8 cellular contexts compared by ENCODE assay signal in the genomic region with DNA sequence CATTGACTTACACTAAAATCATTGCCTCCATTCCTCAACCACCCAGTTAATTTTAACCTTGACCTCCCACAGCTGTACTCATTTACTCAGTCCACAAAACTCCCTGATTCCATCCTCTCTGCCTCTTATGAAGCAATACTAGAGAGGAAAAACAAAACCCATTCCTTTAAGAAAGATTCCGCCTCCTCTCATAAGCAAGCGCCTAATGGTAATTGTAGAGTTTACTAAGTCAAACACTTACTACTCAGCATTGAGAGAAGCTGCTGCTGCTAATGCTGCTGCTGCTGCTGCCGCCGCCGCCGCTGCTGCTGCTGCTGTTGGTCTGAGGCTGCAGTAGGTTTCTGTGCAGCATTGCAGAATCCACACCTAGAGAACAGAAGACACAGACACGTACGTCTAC. TPM values are rescaled to one million over a fixed set of nuclear protein-coding genes. Genes with fewer than 3 reads are reported as not detected.
A peak's percentile ranks its signal among the peaks of the same experiment; 100 is the strongest.
DNase-seq lines count a peak whose midpoint lies in the region; ATAC-seq and TF ChIP-seq lines count a peak whose summit lies in the region.

No MANE protein-coding gene starts in this region.

- POLR2A ChIA-PET in RWPE1 (lab: Yijun Ruan, JAX; ENCODE audit: low non-redundant PET), result no interaction called here

- CTCF ChIA-PET in RWPE1 (lab: Yijun Ruan, JAX), result interaction anchor here (0.7 kb wide), 1 partner anchor 70 kb away, joined by 4 read pairs; no protein-coding TSS in a partner anchor

- H3K27ac ChIP-seq in SJCRH30, result no peak overlapping the region
- H3K27ac ChIP-seq in gastroesophageal sphincter, result peak overlapping the region; percentile 9 to 93 (median 89)
- no peak overlapping the region for H3K27ac ChIP-seq in RWPE1

- no peak for TF ChIP-seq EP300 in gastroesophageal sphincter (IDR thresholded peaks at IDR 0.05)

- H3K27me3 ChIP-seq in SJCRH30 (no peaks in the 10 kb centered on the region), gastroesophageal sphincter (no peaks in the 10 kb centered on the region)

- H3K4me3 ChIP-seq in SJCRH30, result peak overlapping the region; percentile 71
- H3K4me3 ChIP-seq in gastroesophageal sphincter, result peak overlapping the region; percentile 88 to 91

- TF ChIP-seq POLR2A in gastroesophageal sphincter (IDR thresholded peaks at IDR 0.05), result peak in 1 of 2 donors; percentile 35

- 2 to 18% methylated on average over 7 of the region's 8 CpGs for WGBS in gastroesophageal sphincter (ENCODE audit: low coverage in 1 of 2), 2 donors

- in situ Hi-C loops in G401 (cut with HindIII; ENCODE audit: low sequenced_read_pairs), result loop anchor here (25.0 kb wide), 1 partner anchor 118 kb away; no protein-coding TSS in a partner anchor

- H3K9me3 ChIP-seq in SJCRH30 (replicated peaks) (no peaks in the 10 kb centered on the region), gastroesophageal sphincter (no peaks in the 10 kb centered on the region)

- ATAC-seq in gastroesophageal sphincter (peak; percentile 35), HG03045 (IDR thresholded peaks at IDR 0.05; ENCODE audit: unreplicated experiment) (no peak), GM21825 (IDR thresholded peaks at IDR 0.05; ENCODE audit: unreplicated experiment) (no peak)

- DNase-seq in G401 (ENCODE audit: low spot score), result peak; percentile 66
- peak; percentile 41 to 67 for DNase-seq in SJCRH30
- DNase-seq in pons (ENCODE audit: low spot score), result peak; percentile 71
- no peak for DNase-seq in RWPE1 (ENCODE audit: low spot score)
- no peak for DNase-seq in activated CD8-positive, alpha-beta memory T cell treated with anti-CD3 and anti-CD28 coated beads for 24 hours

- TF ChIP-seq CTCF in gastroesophageal sphincter (IDR thresholded peaks at IDR 0.05), result no peak
- no peak for TF ChIP-seq CTCF in RWPE1 (conservative IDR thresholded peaks at IDR 0.05; ENCODE audit: low read depth)

- H3K36me3 ChIP-seq in SJCRH30 (no peaks in the 10 kb centered on the region), gastroesophageal sphincter (no peaks in the 10 kb centered on the region)

- H3K4me1 ChIP-seq in SJCRH30 (peaks cover 17% of the 10 kb centered on the region), gastroesophageal sphincter (peaks cover 0 to 48% (median 0%) of the 10 kb centered on the region in 3 donors)

RNA-seq across cellular contexts. Expression of a gene that starts 2.1 kb away (rescaled TPM):
- 58.2 and 69.6 TPM in 2 replicates for total RNA-seq in G401 (2014; rRNA removed; shearing (Covaris generic))
- total RNA-seq in SJCRH30 (2014; rRNA removed; shearing (Covaris generic)), result 51.2 and 57.8 TPM in 2 replicates
- 100 to 1,000 TPM in 2 of 4 donors, 10 to 100 TPM in 2; 50.3 to 277 (median 118) TPM for total RNA-seq in gastroesophageal sphincter

Comparison
In these comparisons a context has a peak if more than half of its experiments do, and no peak if none do; other contexts are left out.
1. DNase-seq: peak in G401 (single experiment), SJCRH30 (2 of 2) and pons (single experiment); none in RWPE1 (single experiment) and activated CD8-positive, alpha-beta memory T cell treated with anti-CD3 and anti-CD28 coated beads for 24 hours (single experiment).
2. H3K27ac ChIP-seq: peak in gastroesophageal sphincter (4 of 4); none in SJCRH30 (single experiment) and RWPE1 (single experiment).